In genomic region chr12:2944401-2945047, GRCh38 we compare ENCODE assay signal across 1 cellular context.
TF ChIP-seq lines count a peak whose summit lies in the region.

No MANE protein-coding gene starts in this region.

TF ChIP-seq in HepG2, 621 proteins besides CTCF, POLR2A, EP300 and RAD21 (continued from another document and continues in another):
- TF ChIP-seq ZNF687 (CRISPR knock-in tag; IDR thresholded peaks at IDR 0.05) = peak; percentile 69
- no peak for TF ChIP-seq PRDM4 (CRISPR knock-in tag; IDR thresholded peaks at IDR 0.05; ENCODE audit: borderline replicate concordance)
- peak; percentile 62 for TF ChIP-seq XRCC5 (optimal IDR thresholded peaks at IDR 0.05; ENCODE audit: low read length)
- TF ChIP-seq ZNF232 (CRISPR knock-in tag; IDR thresholded peaks at IDR 0.05; ENCODE audit: borderline replicate concordance) = no peak
- TF ChIP-seq BRF2 (CRISPR knock-in tag; IDR thresholded peaks at IDR 0.05) = no peak
- TF ChIP-seq ZNF292 (CRISPR knock-in tag; IDR thresholded peaks at IDR 0.05; ENCODE audit: borderline replicate concordance, low read depth) = no peak
- TF ChIP-seq MXI1 (IDR thresholded peaks at IDR 0.05; ENCODE audit: borderline replicate concordance, low read depth, low read length) = no peak
- TF ChIP-seq ZBTB1 (CRISPR knock-in tag; IDR thresholded peaks at IDR 0.05; ENCODE audit: borderline replicate concordance) = no peak
- no peak for TF ChIP-seq GZF1 (CRISPR knock-in tag; IDR thresholded peaks at IDR 0.05)
- TF ChIP-seq ZNF597 (CRISPR knock-in tag; IDR thresholded peaks at IDR 0.05) = no peak
- 0 out of 2 replicates have a peak, but pooled peaks have one; percentile 38 for TF ChIP-seq ZNF501 (CRISPR knock-in tag; IDR thresholded peaks at IDR 0.05)
- TF ChIP-seq ZNF513 (CRISPR knock-in tag; conservative IDR thresholded peaks at IDR 0.05) = no peak
- no peak for TF ChIP-seq MTA1 (CRISPR knock-in tag; IDR thresholded peaks at IDR 0.05; ENCODE audit: borderline replicate concordance)
- no peak for TF ChIP-seq ZNF761 (CRISPR knock-in tag; conservative IDR thresholded peaks at IDR 0.05)
- TF ChIP-seq DR1 (CRISPR knock-in tag; IDR thresholded peaks at IDR 0.05) = no peak
- no peak for TF ChIP-seq ZNF326 (CRISPR knock-in tag; IDR thresholded peaks at IDR 0.05; ENCODE audit: borderline replicate concordance)
- no peak for TF ChIP-seq ZNF142 (CRISPR knock-in tag; IDR thresholded peaks at IDR 0.05)
- TF ChIP-seq CREBL2 (CRISPR knock-in tag; IDR thresholded peaks at IDR 0.05; ENCODE audit: borderline replicate concordance) = no peak
- no peak for TF ChIP-seq IRF1 (CRISPR knock-in tag; IDR thresholded peaks at IDR 0.05; ENCODE audit: low read depth)
- TF ChIP-seq RELA (CRISPR knock-in tag; IDR thresholded peaks at IDR 0.05) = no peak
- TF ChIP-seq ZNF556 (CRISPR knock-in tag; IDR thresholded peaks at IDR 0.05; ENCODE audit: borderline replicate concordance) = no peak
- no peak for TF ChIP-seq ZNF7 (CRISPR knock-in tag; IDR thresholded peaks at IDR 0.05)
- no peak for TF ChIP-seq NR2F6 (IDR thresholded peaks at IDR 0.05)
- TF ChIP-seq NR2F6 (CRISPR knock-in tag; IDR thresholded peaks at IDR 0.05) = no peak
- 0 out of 2 replicates have a peak, but pooled peaks have one; percentile 23 for TF ChIP-seq TFE3 (CRISPR knock-in tag; IDR thresholded peaks at IDR 0.05)
- TF ChIP-seq ZSCAN12 (CRISPR knock-in tag; IDR thresholded peaks at IDR 0.05) = no peak
- TF ChIP-seq KDM5B (CRISPR knock-in tag; IDR thresholded peaks at IDR 0.05; ENCODE audit: borderline replicate concordance) = 0 out of 2 replicates have a peak, but pooled peaks have one; percentile 36
- TF ChIP-seq IKZF5 (CRISPR knock-in tag; IDR thresholded peaks at IDR 0.05) = no peak
- no peak for TF ChIP-seq SNAPC2 (CRISPR knock-in tag; IDR thresholded peaks at IDR 0.05)
- TF ChIP-seq NCOA1 (CRISPR knock-in tag; IDR thresholded peaks at IDR 0.05) = no peak
- TF ChIP-seq SALL1 (CRISPR knock-in tag; IDR thresholded peaks at IDR 0.05) = peak; percentile 50; the same call in 1 of the 2 replicates
- no peak for TF ChIP-seq BRD4 (CRISPR knock-in tag; IDR thresholded peaks at IDR 0.05)
- TF ChIP-seq DZIP1 (CRISPR knock-in tag; IDR thresholded peaks at IDR 0.05) = no peak
- no peak for TF ChIP-seq ISX (CRISPR knock-in tag; conservative IDR thresholded peaks at IDR 0.05)
- TF ChIP-seq ZNF30 (CRISPR knock-in tag; IDR thresholded peaks at IDR 0.05) = no peak
